In genomic region chr3:126807795-126808194, GRCh38 we compare ENCODE assay signal across 19 cellular contexts.
DNase-seq lines count a peak whose midpoint lies in the region; ATAC-seq and TF ChIP-seq lines count a peak whose summit lies in the region.
"Had no signal": no experiment of that assay in that cellular context is flagged by ENCODE, and none has a peak within 500 bp of the region (broad histone marks: within the 10 kb centered on the region; RNA-seq: fewer than 3 reads in every experiment).

No MANE protein-coding gene starts in this region.

- H3K4me3 ChIP-seq in fibroblast of mammary gland (ENCODE audit: control insufficient read depth, low read depth, low read length): no peak overlapping the region
- H3K4me3 ChIP-seq: SJSA1 had no signal

- H3K27me3 ChIP-seq in CD4-positive, alpha-beta T cell (ENCODE audit: control insufficient read depth, insufficient read depth, low read length): no peaks in the 10 kb centered on the region
- H3K27me3 ChIP-seq: SJSA1 had no signal

- no peak overlapping the region for H3K27ac Mint-ChIP-seq in activated T-helper 17 cell treated with anti-CD3 and anti-CD28 coated beads, Interleukin-2, amount 50 U/mL, for 72 hours
- no peak overlapping the region for H3K27ac Mint-ChIP-seq in activated CD8-positive, alpha-beta T cell treated with anti-CD3 and anti-CD28 coated beads for 36 hours
- H3K27ac Mint-ChIP-seq in CD4-positive, alpha-beta T cell: no peak overlapping the region
- H3K27ac Mint-ChIP-seq: B cell had no signal

- no peaks in the 10 kb centered on the region for H3K9me3 Mint-ChIP-seq in activated T-helper 17 cell treated with anti-CD3 and anti-CD28 coated beads, Interleukin-2, amount 50 U/mL, for 72 hours
- H3K9me3 Mint-ChIP-seq in activated CD8-positive, alpha-beta T cell treated with anti-CD3 and anti-CD28 coated beads for 36 hours: peaks cover 2% of the 10 kb centered on the region
- H3K9me3 Mint-ChIP-seq in CD4-positive, alpha-beta T cell: peaks cover 2% of the 10 kb centered on the region

- intact Hi-C loops in activated CD8-positive, alpha-beta T cell treated with anti-CD3 and anti-CD28 coated beads for 36 hours (cut with micrococcal nuclease): no loop called here
- intact Hi-C loops in CD4-positive, alpha-beta T cell (cut with DNase I, micrococcal nuclease): no loop called here

- no peaks in the 10 kb centered on the region for H3K9me3 ChIP-seq in CD4-positive, alpha-beta T cell (ENCODE audit: control insufficient read depth, low read length)
- H3K9me3 ChIP-seq: SJSA1 had no signal

- H3K36me3 Mint-ChIP-seq in activated T-helper 17 cell treated with anti-CD3 and anti-CD28 coated beads, Interleukin-2, amount 50 U/mL, for 72 hours (ENCODE audit: low read depth): no peaks in the 10 kb centered on the region
- H3K36me3 Mint-ChIP-seq in activated CD8-positive, alpha-beta T cell treated with anti-CD3 and anti-CD28 coated beads for 36 hours (ENCODE audit: low read depth): no peaks in the 10 kb centered on the region
- no peaks in the 10 kb centered on the region for H3K36me3 Mint-ChIP-seq in CD4-positive, alpha-beta T cell (ENCODE audit: low read depth)
- H3K36me3 Mint-ChIP-seq: CD4-positive, alpha-beta memory T cell had no signal

- no peak overlapping the region for H3K27ac ChIP-seq in CD4-positive, alpha-beta T cell (ENCODE audit: low read depth, low read length)
- H3K27ac ChIP-seq: HL-60, SJSA1 had no signal

- no peaks in the 10 kb centered on the region for H3K4me1 Mint-ChIP-seq in activated T-helper 17 cell treated with anti-CD3 and anti-CD28 coated beads, Interleukin-2, amount 50 U/mL, for 72 hours
- H3K4me1 Mint-ChIP-seq in activated CD8-positive, alpha-beta T cell treated with anti-CD3 and anti-CD28 coated beads for 36 hours (ENCODE audit: low read depth): no peaks in the 10 kb centered on the region
- no peaks in the 10 kb centered on the region for H3K4me1 Mint-ChIP-seq in CD4-positive, alpha-beta T cell (ENCODE audit: low read depth)
- H3K4me1 Mint-ChIP-seq: B cell had no signal

- no peak for TF ChIP-seq CTCF in fibroblast of mammary gland (conservative IDR thresholded peaks at IDR 0.05; ENCODE audit: control insufficient read depth, insufficient read depth, low read depth, low read length)
- no peak for TF ChIP-seq CTCF in activated CD8-positive, alpha-beta T cell treated with anti-CD3 and anti-CD28 coated beads for 36 hours (IDR thresholded peaks at IDR 0.05)
- no peak for TF ChIP-seq CTCF in CD4-positive, alpha-beta T cell (IDR thresholded peaks at IDR 0.05)

- H3K27me3 Mint-ChIP-seq in activated T-helper 17 cell treated with anti-CD3 and anti-CD28 coated beads, Interleukin-2, amount 50 U/mL, for 72 hours: no peaks in the 10 kb centered on the region
- no peaks in the 10 kb centered on the region for H3K27me3 Mint-ChIP-seq in activated CD8-positive, alpha-beta T cell treated with anti-CD3 and anti-CD28 coated beads for 36 hours
- no peaks in the 10 kb centered on the region for H3K27me3 Mint-ChIP-seq in CD4-positive, alpha-beta T cell
- H3K27me3 Mint-ChIP-seq: B cell; CD4-positive, alpha-beta memory T cell had no signal

- DNase-seq in HT1080 (ENCODE audit: low read depth): peak; percentile 43
- peak; percentile 64 for DNase-seq in fibroblast of mammary gland (ENCODE audit: low read depth)
- DNase-seq in stimulated activated CD4-positive, alpha-beta T cell treated with anti-CD3 and anti-CD28 coated beads, Interleukin-15, amount 100 ng/mL, for 24 hours: no peak
- DNase-seq in activated CD8-positive, alpha-beta T cell treated with anti-CD3 and anti-CD28 coated beads for 36 hours: no peak
- DNase-seq in CD4-positive, alpha-beta T cell: no peak
- DNase-seq: Calu3; CD4-positive, alpha-beta memory T cell; DMS53; NCI-H1048; NCI-H1436 treated with DMSO at 0.1 percent for 48 hours; NCI-H2029 treated with DMSO at 0.1 percent for 48 hours; NCI-H510A; NCI-H774 had no signal

- no peak overlapping the region for H3K4me3 Mint-ChIP-seq in activated T-helper 17 cell treated with anti-CD3 and anti-CD28 coated beads, Interleukin-2, amount 50 U/mL, for 72 hours
- no peak overlapping the region for H3K4me3 Mint-ChIP-seq in activated CD8-positive, alpha-beta T cell treated with anti-CD3 and anti-CD28 coated beads for 36 hours
- H3K4me3 Mint-ChIP-seq in CD4-positive, alpha-beta T cell: no peak overlapping the region
- H3K4me3 Mint-ChIP-seq: B cell; CD4-positive, alpha-beta memory T cell had no signal

- peak; percentile 26 for ATAC-seq in activated T-helper 17 cell treated with anti-CD3 and anti-CD28 coated beads, Interleukin-2, amount 50 U/mL, for 72 hours (replicated peaks)
- ATAC-seq in activated CD8-positive, alpha-beta T cell treated with anti-CD3 and anti-CD28 coated beads for 36 hours: no peak
- no peak for ATAC-seq in CD4-positive, alpha-beta T cell (ENCODE audit: poor library complexity)
- ATAC-seq in HG02610 (IDR thresholded peaks at IDR 0.05; ENCODE audit: unreplicated experiment): no peak
- ATAC-seq: HCT116 had no signal

- CTCF ChIA-PET in activated CD8-positive, alpha-beta T cell treated with anti-CD3 and anti-CD28 coated beads for 36 hours (lab: Charles Lee): no interaction called here
- CTCF ChIA-PET in CD4-positive, alpha-beta T cell (lab: Charles Lee): no interaction called here

- POLR2A ChIA-PET in activated CD8-positive, alpha-beta T cell treated with anti-CD3 and anti-CD28 coated beads for 36 hours (lab: Charles Lee): no interaction called here
- POLR2A ChIA-PET in CD4-positive, alpha-beta T cell (lab: Charles Lee): no interaction called here

Comparison
In these comparisons a context has a peak if more than half of its experiments do, and no peak if none do; other contexts are left out.
1. DNase-seq: peak in HT1080 (single experiment) and fibroblast of mammary gland (single experiment); none in stimulated activated CD4-positive, alpha-beta T cell treated with anti-CD3 and anti-CD28 coated beads, Interleukin-15, amount 100 ng/mL, for 24 hours (single experiment), activated CD8-positive, alpha-beta T cell treated with anti-CD3 and anti-CD28 coated beads for 36 hours (single experiment) and CD4-positive, alpha-beta T cell (0 of 10).